8 cellular contexts compared by ENCODE assay signal in genomic region chr6:35602133-35602946, GRCh38.
DNase-seq lines count a peak whose midpoint lies in the region; ATAC-seq and TF ChIP-seq lines count a peak whose summit lies in the region.

No MANE protein-coding gene starts in this region.

- H3K27me3 Mint-ChIP-seq in activated naive CD8-positive, alpha-beta T cell, result no peaks in the 10 kb centered on the region

- H3K27ac ChIP-seq in spleen, result peak overlapping the region; percentile 82 to 97 (median 92)

- H3K4me1 Mint-ChIP-seq in activated naive CD8-positive, alpha-beta T cell (ENCODE audit: low read depth), result peaks cover 75% of the 10 kb centered on the region

- DNase-seq in NOMO-1 treated with DMSO at 0.1 percent for 48 hours (lab: John Stamatoyannopoulos, UW; ENCODE audit: unreplicated experiment) (peak; percentile 27), NOMO-1 treated with dmso at 0.1 percent for 144 hours (lab: John Stamatoyannopoulos, UW; ENCODE audit: unreplicated experiment) (no peak), left ventricle myocardium superior (no peak), spleen (peak; percentile 41), RPMI8226 (no peak), OCI-M2 (lab: John Stamatoyannopoulos, UW; ENCODE audit: unreplicated experiment) (no peak), NCI-H446 treated with DMSO at 0.1 percent for 48 hours (lab: John Stamatoyannopoulos, UW) (no peak)

- H3K4me1 ChIP-seq in spleen, result peaks cover 31 to 100% (median 78%) of the 10 kb centered on the region in 6 donors

- ATAC-seq in left ventricle myocardium superior, result peak; percentile 83

- no peaks in the 10 kb centered on the region for H3K27me3 ChIP-seq in spleen (replicated peaks in 1 of 7)

- peaks cover 9% of the 10 kb centered on the region for H3K36me3 Mint-ChIP-seq in activated naive CD8-positive, alpha-beta T cell

- no peaks in the 10 kb centered on the region for H3K9me3 ChIP-seq in spleen

- intact Hi-C loops in left ventricle myocardium superior (cut with micrococcal nuclease), result loop anchor here (5.0 kb wide), 1 partner anchor 125 kb away; no protein-coding TSS in a partner anchor
- intact Hi-C loops in spleen (cut with DNase I; ENCODE audit: low total_unique reads), result no loop called here

- peak in 2 of 3 donors; percentile 30 to 43 for TF ChIP-seq POLR2A in spleen (IDR thresholded peaks at IDR 0.05)

- peak overlapping the region; percentile 79 for H3K4me3 Mint-ChIP-seq in activated naive CD8-positive, alpha-beta T cell

- WGBS in spleen, 5 donors, result 25 to 49% (median 32%) methylated on average over 6 of the region's 6 CpGs

- H3K9me3 Mint-ChIP-seq in activated naive CD8-positive, alpha-beta T cell (ENCODE audit: low read depth), result no peaks in the 10 kb centered on the region

- peak overlapping the region in 2 of 8 donors; percentile 4 to 44 for H3K4me3 ChIP-seq in spleen

- H3K27ac Mint-ChIP-seq in activated naive CD8-positive, alpha-beta T cell, result peak overlapping the region; percentile 86

- H3K36me3 ChIP-seq in spleen, result peaks cover 0 to 65% (median 2%) of the 10 kb centered on the region in 6 donors

- TF ChIP-seq CTCF in spleen (IDR thresholded peaks at IDR 0.05 in 8 of 11, conservative IDR thresholded peaks at IDR 0.05 in 3 of 11), result no peak

Comparison
In these comparisons a context has a peak if more than half of its experiments do, and no peak if none do; other contexts are left out.
1. DNase-seq: peak in NOMO-1 treated with DMSO at 0.1 percent for 48 hours (single experiment) and spleen (single experiment); none in NOMO-1 treated with dmso at 0.1 percent for 144 hours (single experiment), left ventricle myocardium superior (single experiment), RPMI8226 (single experiment), OCI-M2 (single experiment) and NCI-H446 treated with DMSO at 0.1 percent for 48 hours (single experiment).